ENCODE assay signal across 1 cellular context in the genomic region with DNA sequence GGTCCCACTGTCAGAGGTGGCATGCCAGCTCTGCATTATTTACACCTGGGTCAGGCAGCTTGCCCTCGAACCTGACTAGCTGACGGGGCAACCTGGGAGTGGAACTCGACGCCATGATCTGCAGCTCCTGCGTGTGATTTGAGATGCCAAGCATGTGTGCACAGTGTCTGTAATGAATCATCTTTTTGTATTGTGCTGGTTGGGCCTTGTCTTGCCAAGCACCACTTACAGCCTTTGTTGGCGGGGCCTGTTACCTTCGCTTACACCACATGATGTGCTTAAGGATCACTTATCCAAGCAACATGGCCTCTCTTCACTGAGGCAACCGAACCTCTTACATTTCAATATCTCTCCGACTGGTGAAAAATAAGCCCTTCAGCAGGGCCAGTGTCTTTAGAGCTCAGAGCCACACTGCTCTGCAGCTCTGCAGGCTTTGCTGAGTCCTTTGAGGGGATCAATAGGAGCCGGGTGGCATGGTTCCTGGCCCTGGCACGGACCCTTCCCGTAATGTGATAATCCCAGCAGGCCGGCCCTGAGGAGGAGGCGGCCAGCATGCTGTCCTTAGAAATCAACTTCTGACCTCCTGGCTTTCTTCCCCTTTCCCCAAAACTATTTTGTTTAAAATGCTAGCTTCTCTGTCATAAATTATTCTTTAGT.
TF ChIP-seq lines count a peak whose summit lies in the region.

No MANE protein-coding gene starts in this region.

TF ChIP-seq in HepG2, 621 proteins besides CTCF, POLR2A, EP300 and RAD21 (continued from another document):
- TF ChIP-seq, protein P1, sequence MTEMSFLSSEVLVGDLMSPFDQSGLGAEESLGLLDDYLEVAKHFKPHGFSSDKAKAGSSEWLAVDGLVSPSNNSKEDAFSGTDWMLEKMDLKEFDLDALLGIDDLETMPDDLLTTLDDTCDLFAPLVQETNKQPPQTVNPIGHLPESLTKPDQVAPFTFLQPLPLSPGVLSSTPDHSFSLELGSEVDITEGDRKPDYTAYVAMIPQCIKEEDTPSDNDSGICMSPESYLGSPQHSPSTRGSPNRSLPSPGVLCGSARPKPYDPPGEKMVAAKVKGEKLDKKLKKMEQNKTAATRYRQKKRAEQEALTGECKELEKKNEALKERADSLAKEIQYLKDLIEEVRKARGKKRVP (CRISPR knock-in tag; IDR thresholded peaks at IDR 0.05) = no peak
- TF ChIP-seq, protein P2, sequence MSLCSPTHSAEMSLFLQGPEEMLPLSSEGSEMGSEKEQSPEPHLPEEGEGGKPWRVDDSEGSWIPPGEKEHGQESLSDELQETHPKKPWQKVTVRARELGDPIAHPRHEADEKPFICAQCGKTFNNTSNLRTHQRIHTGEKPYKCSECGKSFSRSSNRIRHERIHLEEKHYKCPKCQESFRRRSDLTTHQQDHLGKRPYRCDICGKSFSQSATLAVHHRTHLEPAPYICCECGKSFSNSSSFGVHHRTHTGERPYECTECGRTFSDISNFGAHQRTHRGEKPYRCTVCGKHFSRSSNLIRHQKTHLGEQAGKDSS (CRISPR knock-in tag; IDR thresholded peaks at IDR 0.05; ENCODE audit: borderline replicate concordance, low read depth) = no peak
- TF ChIP-seq ZZZ3 (CRISPR knock-in tag; IDR thresholded peaks at IDR 0.05; ENCODE audit: borderline replicate concordance) (no peak), FOXJ3 (CRISPR knock-in tag; IDR thresholded peaks at IDR 0.05; ENCODE audit: borderline replicate concordance) (no peak), ZSCAN31 (CRISPR knock-in tag; IDR thresholded peaks at IDR 0.05; ENCODE audit: low read depth) (no peak), ATRX (CRISPR knock-in tag; IDR thresholded peaks at IDR 0.05; ENCODE audit: borderline replicate concordance) (no peak), ZSCAN20 (CRISPR knock-in tag; IDR thresholded peaks at IDR 0.05; ENCODE audit: borderline replicate concordance) (no peak), ZBTB8A (CRISPR knock-in tag; IDR thresholded peaks at IDR 0.05; ENCODE audit: borderline replicate concordance, low read depth) (no peak), TCF7L2 (IDR thresholded peaks at IDR 0.05; ENCODE audit: low read depth, low read length) (no peak), MATR3 (CRISPR knock-in tag; IDR thresholded peaks at IDR 0.05) (no peak)
- TF ChIP-seq, protein P3, sequence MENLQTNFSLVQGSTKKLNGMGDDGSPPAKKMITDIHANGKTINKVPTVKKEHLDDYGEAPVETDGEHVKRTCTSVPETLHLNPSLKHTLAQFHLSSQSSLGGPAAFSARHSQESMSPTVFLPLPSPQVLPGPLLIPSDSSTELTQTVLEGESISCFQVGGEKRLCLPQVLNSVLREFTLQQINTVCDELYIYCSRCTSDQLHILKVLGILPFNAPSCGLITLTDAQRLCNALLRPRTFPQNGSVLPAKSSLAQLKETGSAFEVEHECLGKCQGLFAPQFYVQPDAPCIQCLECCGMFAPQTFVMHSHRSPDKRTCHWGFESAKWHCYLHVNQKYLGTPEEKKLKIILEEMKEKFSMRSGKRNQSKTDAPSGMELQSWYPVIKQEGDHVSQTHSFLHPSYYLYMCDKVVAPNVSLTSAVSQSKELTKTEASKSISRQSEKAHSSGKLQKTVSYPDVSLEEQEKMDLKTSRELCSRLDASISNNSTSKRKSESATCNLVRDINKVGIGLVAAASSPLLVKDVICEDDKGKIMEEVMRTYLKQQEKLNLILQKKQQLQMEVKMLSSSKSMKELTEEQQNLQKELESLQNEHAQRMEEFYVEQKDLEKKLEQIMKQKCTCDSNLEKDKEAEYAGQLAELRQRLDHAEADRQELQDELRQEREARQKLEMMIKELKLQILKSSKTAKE (CRISPR knock-in tag; IDR thresholded peaks at IDR 0.05; ENCODE audit: borderline replicate concordance) = no peak
